31 cellular contexts compared by ENCODE assay signal in the genomic region with DNA sequence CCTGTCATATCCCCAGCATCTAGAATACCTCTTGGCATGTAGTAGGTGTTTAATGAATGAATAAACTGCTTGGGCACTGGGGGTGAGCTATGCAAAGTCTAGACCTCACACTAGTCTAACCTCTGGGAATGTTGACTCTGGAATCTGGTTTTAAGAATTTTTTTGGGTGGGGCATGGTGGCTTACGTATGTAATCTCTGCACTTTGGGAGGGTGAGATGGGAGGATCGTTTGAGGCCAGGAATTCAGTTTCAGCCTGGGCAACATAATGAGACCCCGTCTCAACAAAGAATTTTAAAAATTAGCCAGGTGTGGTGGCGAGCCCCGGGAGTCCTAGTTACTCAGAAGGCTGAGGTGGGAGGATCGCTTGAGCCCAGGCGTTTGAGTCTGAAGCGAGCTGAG.
"Had no signal": no experiment of that assay in that cellular context is flagged by ENCODE, and none has a peak within 500 bp of the region (broad histone marks: within the 10 kb centered on the region; RNA-seq: fewer than 3 reads in every experiment).

No MANE protein-coding gene starts in this region.

- H3K9me3 ChIP-seq: adrenal gland, body of pancreas, colonic mucosa, lower lobe of right lung, mucosa of descending colon, pancreas, prostate gland, tibial artery had no signal

- H3K27me3 ChIP-seq: adrenal gland, body of pancreas, colonic mucosa, heart left ventricle, pancreas had no signal

- H3K27ac Mint-ChIP-seq: activated CD4-positive, alpha-beta memory T cell treated with anti-CD3 and anti-CD28 coated beads, Interleukin-2, amount 10 ng/mL, durations not matched to agents 7 days and 5 days; activated CD4-positive, alpha-beta T cell treated with anti-CD3 and anti-CD28 coated beads, Interleukin-2, amount 10 ng/mL, durations not matched to agents 7 days and 5 days; activated naive CD4-positive, alpha-beta T cell treated with anti-CD3 and anti-CD28 coated beads for 36 hours; activated naive CD8-positive, alpha-beta T cell treated with anti-CD3 and anti-CD28 coated beads for 36 hours; effector memory CD8-positive, alpha-beta T cell; immature natural killer cell; stimulated activated naive B cell treated with anti-CD40 and anti-IgM and Interleukin-4, amounts not matched to agents 10 μg/mL and 1 μg/mL and 100 μg/mL, for 72 hours had no signal

- H3K4me3 ChIP-seq: adrenal gland, body of pancreas, colonic mucosa, lower lobe of right lung, mucosa of descending colon, pancreas, prostate gland, stomach, tibial artery had no signal

- H3K36me3 Mint-ChIP-seq: activated naive CD8-positive, alpha-beta T cell treated with anti-CD3 and anti-CD28 coated beads for 36 hours; immature natural killer cell; stimulated activated naive B cell treated with anti-CD40 and anti-IgM and Interleukin-4, amounts not matched to agents 10 μg/mL and 1 μg/mL and 100 μg/mL, for 72 hours had no signal

- H3K27ac ChIP-seq: colonic mucosa, prostate gland, tibial artery had no signal

- H3K4me1 ChIP-seq: adrenal gland, body of pancreas, colonic mucosa, heart left ventricle, lower lobe of right lung, pancreas, prostate gland, stomach, tibial artery had no signal

- DNase-seq: activated CD4-positive, alpha-beta memory T cell treated with anti-CD3 and anti-CD28 coated beads, Interleukin-2, amount 10 ng/mL, durations not matched to agents 7 days and 5 days; activated CD4-positive, alpha-beta T cell treated with anti-CD3 and anti-CD28 coated beads, Interleukin-2, amount 10 ng/mL, durations not matched to agents 7 days and 5 days; activated CD4-positive, CD25-positive, alpha-beta regulatory T cell treated with anti-CD3 and anti-CD28 coated beads, Interleukin-2, amount 50 U/mL, for 72 hours; activated CD8-positive, alpha-beta memory T cell treated with anti-CD3 and anti-CD28 coated beads, Interleukin-2, amount 50 U/mL, for 48 hours; activated effector memory CD4-positive, alpha-beta T cell treated with Interleukin-2 at 50 U/mL for 16 hours; activated naive CD8-positive, alpha-beta T cell treated with anti-CD3 and anti-CD28 coated beads for 36 hours; aorta; body of pancreas; cerebellar nuclear complex; colonic mucosa; effector memory CD8-positive, alpha-beta T cell; foreskin fibroblast; heart left ventricle; immature natural killer cell; kidney; left colon; lower lobe of right lung; mesenchymal stem cell; mucosa of descending colon; pancreas; retina; stimulated activated CD4-positive, alpha-beta T cell treated with anti-CD3 and anti-CD28 coated beads, Interleukin-15, amount 100 ng/mL, for 24 hours; stimulated activated CD4-positive, alpha-beta T cell treated with anti-CD3 and anti-CD28 coated beads, Interleukin-2, amount 100 ng/mL, for 24 hours; stimulated activated naive B cell treated with anti-CD40 and anti-IgM and Interleukin-4, amounts not matched to agents 10 μg/mL and 1 μg/mL and 100 μg/mL, for 72 hours; stomach; T-helper 2 cell; tibial artery had no signal

- H3K9me3 Mint-ChIP-seq: activated CD4-positive, alpha-beta memory T cell treated with anti-CD3 and anti-CD28 coated beads, Interleukin-2, amount 10 ng/mL, durations not matched to agents 7 days and 5 days; activated CD4-positive, alpha-beta T cell treated with anti-CD3 and anti-CD28 coated beads, Interleukin-2, amount 10 ng/mL, durations not matched to agents 7 days and 5 days; activated naive CD8-positive, alpha-beta T cell treated with anti-CD3 and anti-CD28 coated beads for 36 hours; effector memory CD8-positive, alpha-beta T cell; immature natural killer cell; natural killer cell treated with Interleukin-12 subunit alpha and Interleukin-12 subunit beta and Interleukin-15 and Interleukin-18, amount 100 ng/mL, for 72 hours had no signal

- H3K36me3 ChIP-seq: adrenal gland, colonic mucosa, heart left ventricle, lower lobe of right lung, pancreas, prostate gland, stomach, tibial artery had no signal

- ATAC-seq: body of pancreas; effector memory CD8-positive, alpha-beta T cell; left colon; natural killer cell treated with Interleukin-12 subunit alpha and Interleukin-12 subunit beta and Interleukin-15 and Interleukin-18, amount 100 ng/mL, for 72 hours; stimulated activated naive B cell treated with anti-CD40 and anti-IgM and Interleukin-4, amounts not matched to agents 10 μg/mL and 1 μg/mL and 100 μg/mL, for 72 hours had no signal
